8 cellular contexts compared by ENCODE assay signal in the genomic region with DNA sequence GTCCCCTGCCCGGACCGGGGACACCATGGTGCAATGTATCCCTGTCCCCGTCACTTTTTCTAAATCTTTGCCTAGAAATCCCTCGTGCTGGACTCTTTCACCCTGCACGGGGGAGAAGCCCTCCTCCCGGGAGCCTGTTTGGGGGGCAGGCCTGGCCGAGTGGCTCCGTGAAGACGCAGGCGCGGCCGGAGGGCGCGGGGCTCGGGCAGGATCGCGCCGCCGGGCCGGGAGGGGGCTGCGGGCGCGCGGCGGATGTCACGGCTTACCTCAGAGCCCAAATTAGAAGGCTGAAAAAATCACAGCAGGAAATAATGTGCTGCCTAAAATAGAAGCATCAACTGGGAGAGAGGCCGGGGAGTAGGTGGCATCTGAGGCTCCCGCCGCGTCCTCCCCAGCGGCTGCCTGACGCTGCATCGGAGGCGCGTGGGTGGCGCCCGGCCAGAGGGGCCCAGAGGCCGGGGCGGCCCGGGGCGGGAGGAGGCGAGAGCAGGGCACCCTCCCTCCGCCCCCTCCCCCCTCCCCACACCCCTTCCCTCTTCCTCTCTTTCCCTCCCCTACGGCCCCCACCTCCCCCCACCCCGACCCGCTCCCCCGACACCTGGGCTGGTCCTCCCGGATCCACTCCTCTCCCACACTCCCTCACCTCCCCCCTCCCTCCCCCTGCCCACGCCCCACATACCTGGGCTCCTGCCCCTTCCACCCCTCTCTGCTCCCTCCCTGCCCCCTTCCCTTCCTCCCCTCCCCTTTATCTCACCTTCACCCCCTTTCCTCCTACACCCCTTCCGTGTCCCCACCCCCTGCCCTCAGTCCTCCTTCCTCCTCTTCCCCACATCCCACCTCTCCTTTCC. TPM values are rescaled to one million over a fixed set of nuclear protein-coding genes. Genes with fewer than 3 reads are reported as not detected.
A peak's percentile ranks its signal among the peaks of the same experiment; 100 is the strongest.
DNase-seq lines count a peak whose midpoint lies in the region; ATAC-seq and TF ChIP-seq lines count a peak whose summit lies in the region.

No MANE protein-coding gene starts in this region.

- no peak overlapping the region for H3K4me2 ChIP-seq in Karpas-422 (ENCODE audit: low read depth, low read length, poor library complexity, severe bottlenecking)

- H3K36me3 ChIP-seq in Karpas-422 (ENCODE audit: insufficient read depth, low read length): no peaks in the 10 kb centered on the region

- DNase-seq in AG10803 (ENCODE audit: low read depth) (peak; percentile 58), glomerular visceral epithelial cell (ENCODE audit: extremely low spot score) (peak; percentile 56), omental fat pad (ENCODE audit: low spot score) (no peak), Karpas-422 (no peak)
- DNase-seq in Jurkat, Clone E6-1 (ENCODE audit: low read depth, low spot score): peak; percentile 6
- peak; percentile 67 for DNase-seq in activated naive CD4-positive, alpha-beta T cell treated with anti-CD3 and anti-CD28 coated beads for 36 hours

- H3K27me3 Mint-ChIP-seq in activated naive CD4-positive, alpha-beta T cell treated with anti-CD3 and anti-CD28 coated beads for 36 hours (ENCODE audit: low read depth): peaks cover 11% of the 10 kb centered on the region

- peak; percentile 45 for ATAC-seq in omental fat pad (ENCODE audit: low FRiP score)
- ATAC-seq in GM21786 (IDR thresholded peaks at IDR 0.05; ENCODE audit: unreplicated experiment): no peak
- no peak for ATAC-seq in GM21447 (IDR thresholded peaks at IDR 0.05; ENCODE audit: unreplicated experiment)

- no peak overlapping the region for H3K27ac ChIP-seq in Karpas-422 (ENCODE audit: low read length)

- no peaks in the 10 kb centered on the region for H3K9me3 ChIP-seq in Karpas-422 (ENCODE audit: low read length)

- H2AFZ ChIP-seq in Karpas-422 (ENCODE audit: low read length): no peak overlapping the region

- H3K4me3 ChIP-seq in AG10803 (ENCODE audit: low read length): peak overlapping the region; percentile 51
- no peak overlapping the region for H3K4me3 ChIP-seq in Jurkat, Clone E6-1 (ENCODE audit: low read length)
- no peak overlapping the region for H3K4me3 ChIP-seq in Karpas-422 (ENCODE audit: low read length)

- H3K9me2 ChIP-seq in Karpas-422 (replicated peaks; ENCODE audit: insufficient read depth, low read length): no peaks in the 10 kb centered on the region

- no peak overlapping the region for H3K9ac ChIP-seq in Karpas-422 (ENCODE audit: low read length)

- CTCF ChIA-PET in activated naive CD4-positive, alpha-beta T cell treated with anti-CD3 and anti-CD28 coated beads for 36 hours (lab: Charles Lee): interaction anchor here (0.7 to 1.2 kb wide), 2 partner anchors 8 to 331 kb away, joined by 3 to 4 read pairs; no protein-coding TSS in a partner anchor

- H3K4me3 Mint-ChIP-seq in activated naive CD4-positive, alpha-beta T cell treated with anti-CD3 and anti-CD28 coated beads for 36 hours: peak overlapping the region; percentile 32

- H4K20me1 ChIP-seq in Karpas-422 (ENCODE audit: insufficient read depth, low read depth, low read length): no peaks in the 10 kb centered on the region

- H3K9me3 Mint-ChIP-seq in activated naive CD4-positive, alpha-beta T cell treated with anti-CD3 and anti-CD28 coated beads for 36 hours: no peaks in the 10 kb centered on the region

- TF ChIP-seq CTCF in AG10803 (conservative IDR thresholded peaks at IDR 0.05; ENCODE audit: low read length) (no peak), omental fat pad (IDR thresholded peaks at IDR 0.05) (no peak)

- H3K4me1 Mint-ChIP-seq in activated naive CD4-positive, alpha-beta T cell treated with anti-CD3 and anti-CD28 coated beads for 36 hours (ENCODE audit: low read depth): peaks cover 43% of the 10 kb centered on the region

- no peaks in the 10 kb centered on the region for H3K79me2 ChIP-seq in Karpas-422 (ENCODE audit: low read length)

- no peaks in the 10 kb centered on the region for H3K27me3 ChIP-seq in Karpas-422 (ENCODE audit: low read length)

- no peaks in the 10 kb centered on the region for H3K36me3 Mint-ChIP-seq in activated naive CD4-positive, alpha-beta T cell treated with anti-CD3 and anti-CD28 coated beads for 36 hours (ENCODE audit: low read depth)

- no peak overlapping the region for H3K27ac Mint-ChIP-seq in activated naive CD4-positive, alpha-beta T cell treated with anti-CD3 and anti-CD28 coated beads for 36 hours

- no peaks in the 10 kb centered on the region for H3K4me1 ChIP-seq in Karpas-422 (ENCODE audit: low read length)

- intact Hi-C loops in activated naive CD4-positive, alpha-beta T cell treated with anti-CD3 and anti-CD28 coated beads for 36 hours (cut with micrococcal nuclease): loop anchor here (5.0 kb wide), 2 partner anchors 177 to 677 kb away; partner anchors contain the start of genes BABAM2, FOSL2 and RBKS

RNA-seq across cellular contexts. Expression of gene SLC4A1AP, which starts 51.9 kb away (rescaled TPM):
- polyA plus RNA-seq in Jurkat, Clone E6-1 (2012; ENCODE audit: insufficient read depth, insufficient read length): 34.8 TPM
- total RNA-seq in activated naive CD4-positive, alpha-beta T cell treated with anti-CD3 and anti-CD28 coated beads for 36 hours: 10 to 100 TPM; 21.2 to 22.2 TPM
- total RNA-seq in omental fat pad: 10 to 100 TPM; 16.1 to 24.1 (median 20.4) TPM
- 19.8 and 30.1 TPM in 2 replicates for total RNA-seq in Karpas-422 (2014; rRNA removed; shearing (Covaris generic); ENCODE audit: low replicate concordance)

RNA-seq across cellular contexts. Expression of gene SUPT7L, which starts 52.1 kb away (rescaled TPM):
- 37.2 TPM for polyA plus RNA-seq in Jurkat, Clone E6-1 (2012; ENCODE audit: insufficient read depth, insufficient read length)
- total RNA-seq in activated naive CD4-positive, alpha-beta T cell treated with anti-CD3 and anti-CD28 coated beads for 36 hours: 10 to 100 TPM; 27.8 to 29.7 TPM
- total RNA-seq in omental fat pad: 10 to 100 TPM; 24.9 to 32.9 (median 28.0) TPM
- 27.9 and 47.9 TPM in 2 replicates for total RNA-seq in Karpas-422 (2014; rRNA removed; shearing (Covaris generic); ENCODE audit: low replicate concordance)

RNA-seq across cellular contexts. Expression of gene MRPL33, which starts 56.0 kb away (rescaled TPM):
- 104 TPM for polyA plus RNA-seq in Jurkat, Clone E6-1 (2012; ENCODE audit: insufficient read depth, insufficient read length)
- 10 to 100 TPM; 57.4 to 60.5 TPM for total RNA-seq in activated naive CD4-positive, alpha-beta T cell treated with anti-CD3 and anti-CD28 coated beads for 36 hours
- total RNA-seq in omental fat pad: 100 to 1,000 TPM; 109 to 130 (median 116) TPM
- total RNA-seq in Karpas-422 (2014; rRNA removed; shearing (Covaris generic); ENCODE audit: low replicate concordance): 54.9 and 112 TPM in 2 replicates

Comparison
In these comparisons a context has a peak if more than half of its experiments do, and no peak if none do; other contexts are left out.
1. DNase-seq: peak in AG10803 (single experiment), Jurkat, Clone E6-1 (single experiment), activated naive CD4-positive, alpha-beta T cell treated with anti-CD3 and anti-CD28 coated beads for 36 hours (single experiment) and glomerular visceral epithelial cell (single experiment); none in omental fat pad (single experiment) and Karpas-422 (single experiment).